10 cellular contexts compared by ENCODE assay signal in genomic region chr1:93617670-93618488, GRCh38.
DNase-seq lines count a peak whose midpoint lies in the region; ATAC-seq and TF ChIP-seq lines count a peak whose summit lies in the region.
"Had no signal": no experiment of that assay in that cellular context is flagged by ENCODE, and none has a peak within 500 bp of the region (broad histone marks: within the 10 kb centered on the region; RNA-seq: fewer than 3 reads in every experiment).

No MANE protein-coding gene starts in this region.

- H3K9me3 ChIP-seq in BLaER1 treated with 17β-estradiol and CSF1 and Interleukin-3, amounts not matched to agents 10 nM and 100 nM (replicated peaks in 1 of 11): no peaks in the 10 kb centered on the region
- H3K9me3 ChIP-seq in osteoblast (ENCODE audit: low read depth, low read length): no peaks in the 10 kb centered on the region
- H3K9me3 ChIP-seq: prostate gland had no signal

- peak overlapping the region; percentile 83 for H3K27ac Mint-ChIP-seq in endothelial cell (ENCODE audit: unreplicated experiment)
- H3K27ac Mint-ChIP-seq in activated CD8-positive, alpha-beta memory T cell treated with anti-CD3 and anti-CD28 coated beads, Interleukin-2, amount 10 ng/mL, durations not matched to agents 7 days and 5 days: no peak overlapping the region
- H3K27ac Mint-ChIP-seq: activated T-cell treated with anti-CD3 and anti-CD28 coated beads, Interleukin-2, amount 50 U/mL, for 72 hours had no signal

- no peak overlapping the region for H2AFZ ChIP-seq in osteoblast (ENCODE audit: low read length)

- peaks cover 5 to 100% (median 77%) of the 10 kb centered on the region in 11 experiments; a peak in 19 of 22 replicates for H4K20me1 ChIP-seq in BLaER1 treated with 17β-estradiol and CSF1 and Interleukin-3, amounts not matched to agents 10 nM and 100 nM
- H4K20me1 ChIP-seq in osteoblast (ENCODE audit: insufficient read depth, low read length): peaks cover 3% of the 10 kb centered on the region

- H3K9ac ChIP-seq in BLaER1 treated with 17β-estradiol and CSF1 and Interleukin-3, amounts not matched to agents 10 nM and 100 nM: peak overlapping the region in 3 of 11 experiments; percentile 11 to 15 (median 11); a peak in 4 of 22 replicates

- peak; percentile 18 for DNase-seq in NCI-H2227 treated with DMSO at 0.1 percent for 48 hours (lab: John Stamatoyannopoulos, UW)
- no peak for DNase-seq in endothelial cell (ENCODE audit: low spot score)
- DNase-seq in osteoblast (ENCODE audit: insufficient read length, low spot score, missing footprints): no peak
- DNase-seq in NCI-H2196 treated with DMSO at 0.1 percent for 48 hours (lab: John Stamatoyannopoulos, UW; ENCODE audit: unreplicated experiment): no peak
- no peak for DNase-seq in activated CD8-positive, alpha-beta memory T cell treated with anti-CD3 and anti-CD28 coated beads, Interleukin-2, amount 10 ng/mL, durations not matched to agents 7 days and 5 days
- no peak for DNase-seq in foreskin keratinocyte
- no peak for DNase-seq in NCI-H1048 (lab: John Stamatoyannopoulos, UW)
- DNase-seq: activated T-cell treated with anti-CD3 and anti-CD28 coated beads, Interleukin-2, amount 50 U/mL, for 72 hours had no signal

- no peaks in the 10 kb centered on the region for H3K9me3 Mint-ChIP-seq in endothelial cell (ENCODE audit: unreplicated experiment)
- H3K9me3 Mint-ChIP-seq in activated CD8-positive, alpha-beta memory T cell treated with anti-CD3 and anti-CD28 coated beads, Interleukin-2, amount 10 ng/mL, durations not matched to agents 7 days and 5 days (ENCODE audit: low read depth): no peaks in the 10 kb centered on the region
- H3K9me3 Mint-ChIP-seq: activated T-cell treated with anti-CD3 and anti-CD28 coated beads, Interleukin-2, amount 50 U/mL, for 72 hours had no signal

- H3K79me2 ChIP-seq in osteoblast (ENCODE audit: insufficient read depth, low read length): peaks cover 86% of the 10 kb centered on the region

- H3K36me3 Mint-ChIP-seq in endothelial cell (ENCODE audit: low read depth, unreplicated experiment): no peaks in the 10 kb centered on the region
- H3K36me3 Mint-ChIP-seq in activated CD8-positive, alpha-beta memory T cell treated with anti-CD3 and anti-CD28 coated beads, Interleukin-2, amount 10 ng/mL, durations not matched to agents 7 days and 5 days: no peaks in the 10 kb centered on the region

- TF ChIP-seq CTCF in endothelial cell (IDR thresholded peaks at IDR 0.05; ENCODE audit: unreplicated experiment): no peak
- TF ChIP-seq CTCF in osteoblast (IDR thresholded peaks at IDR 0.05; ENCODE audit: extremely low read depth, low read depth, low read length): no peak
- TF ChIP-seq CTCF in foreskin keratinocyte (conservative IDR thresholded peaks at IDR 0.05): no peak

- H3K27me3 ChIP-seq in BLaER1 treated with 17β-estradiol and CSF1 and Interleukin-3, amounts not matched to agents 10 nM and 100 nM: no peaks in the 10 kb centered on the region
- H3K27me3 ChIP-seq in osteoblast (ENCODE audit: insufficient read depth, low read length) (no peaks in the 10 kb centered on the region), foreskin keratinocyte (no peaks in the 10 kb centered on the region)

- H3K36me3 ChIP-seq in BLaER1 treated with 17β-estradiol and CSF1 and Interleukin-3, amounts not matched to agents 10 nM and 100 nM: peaks cover 0 to 61% (median 36%) of the 10 kb centered on the region in 11 experiments; a peak in 17 of 22 replicates
- no peaks in the 10 kb centered on the region for H3K36me3 ChIP-seq in osteoblast (ENCODE audit: insufficient read depth, low read length)
- H3K36me3 ChIP-seq: prostate gland had no signal

- no peak for ATAC-seq in activated CD8-positive, alpha-beta memory T cell treated with anti-CD3 and anti-CD28 coated beads, Interleukin-2, amount 10 ng/mL, durations not matched to agents 7 days and 5 days
- no peak for ATAC-seq in foreskin keratinocyte
- ATAC-seq: activated T-cell treated with anti-CD3 and anti-CD28 coated beads, Interleukin-2, amount 50 U/mL, for 72 hours had no signal

- no peak overlapping the region for H3K4me3 Mint-ChIP-seq in endothelial cell (ENCODE audit: unreplicated experiment)
- no peak overlapping the region for H3K4me3 Mint-ChIP-seq in activated CD8-positive, alpha-beta memory T cell treated with anti-CD3 and anti-CD28 coated beads, Interleukin-2, amount 10 ng/mL, durations not matched to agents 7 days and 5 days
- H3K4me3 Mint-ChIP-seq: activated T-cell treated with anti-CD3 and anti-CD28 coated beads, Interleukin-2, amount 50 U/mL, for 72 hours had no signal

- H3K4me1 ChIP-seq in BLaER1 treated with 17β-estradiol and CSF1 and Interleukin-3, amounts not matched to agents 10 nM and 100 nM: peaks cover 60 to 82% (median 74%) of the 10 kb centered on the region in 10 experiments
- H3K4me1 ChIP-seq in osteoblast (ENCODE audit: insufficient read depth, low read length): peaks cover 51% of the 10 kb centered on the region
- H3K4me1 ChIP-seq in foreskin keratinocyte: peaks cover 57% of the 10 kb centered on the region
- H3K4me1 ChIP-seq: prostate gland had no signal

- no peak overlapping the region for H3K4me3 ChIP-seq in BLaER1 treated with 17β-estradiol and CSF1 and Interleukin-3, amounts not matched to agents 10 nM and 100 nM
- no peak overlapping the region for H3K4me3 ChIP-seq in osteoblast (ENCODE audit: insufficient read depth, low read length)
- H3K4me3 ChIP-seq: prostate gland had no signal

- peaks cover 2% of the 10 kb centered on the region for H3K27me3 Mint-ChIP-seq in endothelial cell (ENCODE audit: unreplicated experiment)
- H3K27me3 Mint-ChIP-seq in activated CD8-positive, alpha-beta memory T cell treated with anti-CD3 and anti-CD28 coated beads, Interleukin-2, amount 10 ng/mL, durations not matched to agents 7 days and 5 days: peaks cover 43% of the 10 kb centered on the region

- H3K27ac ChIP-seq in BLaER1 treated with 17β-estradiol and CSF1 and Interleukin-3, amounts not matched to agents 10 nM and 100 nM: peak overlapping the region in 5 of 11 experiments; percentile 2 to 56 (median 33); a peak in 10 of 22 replicates
- H3K27ac ChIP-seq in osteoblast (ENCODE audit: low read depth, low read length) (peak overlapping the region; percentile 98), foreskin keratinocyte (no peak overlapping the region)

- peak overlapping the region; percentile 7 to 64 (median 51); a peak in 19 of 22 replicates for H3K4me2 ChIP-seq in BLaER1 treated with 17β-estradiol and CSF1 and Interleukin-3, amounts not matched to agents 10 nM and 100 nM
- H3K4me2 ChIP-seq in osteoblast (ENCODE audit: insufficient read depth, low read length): no peak overlapping the region

- CTCF ChIA-PET in activated CD8-positive, alpha-beta memory T cell treated with anti-CD3 and anti-CD28 coated beads, Interleukin-2, amount 10 ng/mL, durations not matched to agents 7 days and 5 days (lab: Charles Lee): interaction anchor here (1.2 to 1.9 kb wide), 2 partner anchors 196 to 226 kb away, joined by 4 to 8 read pairs; no protein-coding TSS in a partner anchor

- H3K4me1 Mint-ChIP-seq in endothelial cell (ENCODE audit: unreplicated experiment): peaks cover 36% of the 10 kb centered on the region
- peaks cover 22% of the 10 kb centered on the region for H3K4me1 Mint-ChIP-seq in activated CD8-positive, alpha-beta memory T cell treated with anti-CD3 and anti-CD28 coated beads, Interleukin-2, amount 10 ng/mL, durations not matched to agents 7 days and 5 days
